ENCODE assay signal across 16 cellular contexts in genomic region chr5:179427032-179427675, GRCh38.
"Had no signal": no experiment of that assay in that cellular context is flagged by ENCODE, and none has a peak within 500 bp of the region (broad histone marks: within the 10 kb centered on the region; RNA-seq: fewer than 3 reads in every experiment).

No MANE protein-coding gene starts in this region.

- H3K9me3 ChIP-seq: breast epithelium had no signal

- H3K36me3 Mint-ChIP-seq: memory B cell; naive thymus-derived CD4-positive, alpha-beta T cell had no signal

- H3K9me3 Mint-ChIP-seq: memory B cell had no signal

- H3K27ac ChIP-seq: breast epithelium, left lung, tibial artery had no signal

- H3K4me1 ChIP-seq: breast epithelium, left lung, tibial artery had no signal

- H3K4me1 Mint-ChIP-seq: memory B cell; naive thymus-derived CD4-positive, alpha-beta T cell had no signal

- H3K27me3 ChIP-seq: breast epithelium had no signal

- H3K27ac Mint-ChIP-seq: memory B cell; naive thymus-derived CD4-positive, alpha-beta T cell; progenitor cell of endocrine pancreas had no signal

- H3K4me3 Mint-ChIP-seq: memory B cell; naive thymus-derived CD4-positive, alpha-beta T cell had no signal

- DNase-seq: activated CD4-positive, CD25-positive, alpha-beta regulatory T cell treated with anti-CD3 and anti-CD28 coated beads, Interleukin-2, amount 50 U/mL, for 72 hours; activated CD8-positive, alpha-beta memory T cell treated with anti-CD3 and anti-CD28 coated beads for 24 hours; activated naive CD4-positive, alpha-beta T cell treated with anti-CD3 and anti-CD28 coated beads, Interleukin-2, amount 50 U/mL, for 16 hours; activated T-cell treated with anti-CD3 and anti-CD28 coated beads, Interleukin-2, amount 50 U/mL, for 48 hours; cerebellar nuclear complex; foreskin fibroblast; naive thymus-derived CD4-positive, alpha-beta T cell; occipital lobe; stimulated activated CD4-positive, alpha-beta T cell treated with anti-CD3 and anti-CD28 coated beads, Interleukin-2, amount 100 ng/mL, for 24 hours; stimulated activated naive CD4-positive, alpha-beta T cell treated with Interleukin-2 at 50 U/mL for 16 hours; T1000 had no signal
